ENCODE assay signal across 20 cellular contexts in genomic region chr18:13032173-13032572, GRCh38.
"Had no signal": no experiment of that assay in that cellular context is flagged by ENCODE, and none has a peak within 500 bp of the region (broad histone marks: within the 10 kb centered on the region; RNA-seq: fewer than 3 reads in every experiment).

No MANE protein-coding gene starts in this region.

- H3K4me3 Mint-ChIP-seq: neural crest cell had no signal

- H3K27ac Mint-ChIP-seq: activated T-helper 2 cell treated with anti-CD3 and anti-CD28 coated beads, Interferon-gamma antibody, Interleukin-2, Interleukin-4, amounts not matched to agents 10 μg/mL and 5 μg/mL and 100 μg/mL, durations not matched to agents 14 hours and 24 hours and 36 hours had no signal

- H3K4me1 ChIP-seq: ascending aorta, suprapubic skin, vagina had no signal

- H3K9me3 Mint-ChIP-seq: activated T-helper 2 cell treated with anti-CD3 and anti-CD28 coated beads, Interferon-gamma antibody, Interleukin-2, Interleukin-4, amounts not matched to agents 10 μg/mL and 5 μg/mL and 100 μg/mL, durations not matched to agents 14 hours and 24 hours and 36 hours; neural crest cell had no signal

- H3K27ac ChIP-seq: ascending aorta, coronary artery, gastrocnemius medialis, suprapubic skin, vagina had no signal

- H3K9me3 ChIP-seq: ascending aorta, gastrocnemius medialis, SK-N-SH, suprapubic skin, vagina had no signal

- H3K27me3 ChIP-seq: ascending aorta, gastrocnemius medialis, suprapubic skin, vagina had no signal

- H3K4me3 ChIP-seq: ascending aorta, coronary artery, gastrocnemius medialis, lung, suprapubic skin, vagina had no signal

- DNase-seq: activated naive CD4-positive, alpha-beta T cell treated with Interleukin-2 at 50 U/mL for 16 hours; gastrocnemius medialis; head of caudate nucleus; kidney; midbrain; retina; SK-N-SH; stimulated activated CD4-positive, alpha-beta T cell treated with anti-CD3 and anti-CD28 coated beads, Interleukin-1b, Interleukin-23, amount 100 ng/mL, for 48 hours; stimulated activated CD8-positive, alpha-beta memory T cell treated with anti-CD3 and anti-CD28 coated beads, Interleukin-4, amount 100 ng/mL, for 48 hours; stimulated activated naive CD4-positive, alpha-beta T cell treated with Interleukin-2 at 50 U/mL for 16 hours; trophoblast cell had no signal

- ATAC-seq: esophagus mucosa, gastrocnemius medialis, left lobe of liver had no signal
